In genomic region chr4:2487632-2488031, GRCh38 we compare ENCODE assay signal across 1 cellular context.
TF ChIP-seq lines count a peak whose summit lies in the region.

No MANE protein-coding gene starts in this region.

TF ChIP-seq in GM12878, 131 proteins besides CTCF, POLR2A, EP300 and RAD21 (continued from another document and continues in another):
- no peak for TF ChIP-seq HSF1 (IDR thresholded peaks at IDR 0.05; ENCODE audit: low read depth, low read length)
- TF ChIP-seq RELA (IDR thresholded peaks at IDR 0.05; ENCODE audit: borderline replicate concordance, partially characterized antibody), result peak; percentile 61
- TF ChIP-seq ZNF207 (IDR thresholded peaks at IDR 0.05; ENCODE audit: borderline replicate concordance), result no peak
- peak in 1 of 2 experiments; percentile 52; a peak in 1 of 4 replicates for TF ChIP-seq ETV6 (conservative IDR thresholded peaks at IDR 0.05 in 1 of 2, IDR thresholded peaks at IDR 0.05 in 1 of 2; ENCODE audit: borderline replicate concordance in 1 of 2, low read depth in 1 of 2)
- TF ChIP-seq CHD1 (IDR thresholded peaks at IDR 0.05; ENCODE audit: low read depth, low read length), result no peak
- no peak for TF ChIP-seq HDGF (IDR thresholded peaks at IDR 0.05)
- TF ChIP-seq BACH1 (IDR thresholded peaks at IDR 0.05; ENCODE audit: borderline replicate concordance), result peak; percentile 46; the same call in 1 of the 2 replicates
- TF ChIP-seq SP1 (IDR thresholded peaks at IDR 0.05; ENCODE audit: low read depth, low read length), result no peak
- TF ChIP-seq ELK1 (IDR thresholded peaks at IDR 0.05; ENCODE audit: low read depth, low read length), result no peak
- TF ChIP-seq ATF3 (IDR thresholded peaks at IDR 0.05; ENCODE audit: borderline replicate concordance, extremely low read depth, low read depth, low read length), result no peak
- TF ChIP-seq SMC3 (IDR thresholded peaks at IDR 0.05; ENCODE audit: borderline replicate concordance, low read length), result no peak; the same call in 1 of the 2 replicates
- no peak for TF ChIP-seq CEBPZ (IDR thresholded peaks at IDR 0.05; ENCODE audit: low read depth, low read length)
- no peak for TF ChIP-seq PAX8 (IDR thresholded peaks at IDR 0.05)
- no peak for TF ChIP-seq SIX5 (IDR thresholded peaks at IDR 0.05; ENCODE audit: low read depth, low read length, severe bottlenecking)
- TF ChIP-seq EZH2 (IDR thresholded peaks at IDR 0.05; ENCODE audit: borderline replicate concordance, control insufficient read depth, low read depth, low read length), result no peak
- TF ChIP-seq ZNF274 (IDR thresholded peaks at IDR 0.05; ENCODE audit: insufficient read depth, insufficient read length), result no peak
- TF ChIP-seq NR2F1 (conservative IDR thresholded peaks at IDR 0.05), result peak; percentile 53
- TF ChIP-seq ZNF622 (IDR thresholded peaks at IDR 0.05), result no peak
- TF ChIP-seq YY1 (IDR thresholded peaks at IDR 0.05; ENCODE audit: low read depth, low read length), result 0 out of 2 replicates have a peak, but pooled peaks have one; percentile 20
- no peak for TF ChIP-seq POU2F2 (IDR thresholded peaks at IDR 0.05; ENCODE audit: borderline replicate concordance, low read depth, low read length)
- no peak for TF ChIP-seq HDAC2 (IDR thresholded peaks at IDR 0.05)
- no peak for TF ChIP-seq MLLT1 (IDR thresholded peaks at IDR 0.05)
- TF ChIP-seq E2F4 (IDR thresholded peaks at IDR 0.05; ENCODE audit: low read depth, low read length), result no peak
- TF ChIP-seq ZNF384 (IDR thresholded peaks at IDR 0.05; ENCODE audit: borderline replicate concordance, low read depth, low read length), result no peak
- no peak for TF ChIP-seq WRNIP1 (IDR thresholded peaks at IDR 0.05; ENCODE audit: borderline replicate concordance, low read depth, low read length)
- TF ChIP-seq TBL1XR1 (IDR thresholded peaks at IDR 0.05; ENCODE audit: low read depth, low read length), result no peak
- no peak for TF ChIP-seq POLR2AphosphoS2 (IDR thresholded peaks at IDR 0.05; ENCODE audit: low read depth, low read length)
- TF ChIP-seq ASH2L (IDR thresholded peaks at IDR 0.05; ENCODE audit: borderline replicate concordance, low read depth), result no peak
- no peak for TF ChIP-seq SMAD1 (IDR thresholded peaks at IDR 0.05; ENCODE audit: low read depth, partially characterized antibody)
- TF ChIP-seq SRF (IDR thresholded peaks at IDR 0.05; ENCODE audit: low read depth in 2 of 2, low read length in 2 of 2), result no peak
- TF ChIP-seq ESRRA (IDR thresholded peaks at IDR 0.05; ENCODE audit: low read length), result no peak
- TF ChIP-seq ZZZ3 (IDR thresholded peaks at IDR 0.05; ENCODE audit: control insufficient read depth, insufficient read length, low read depth), result no peak
- no peak for TF ChIP-seq SREBF2 (IDR thresholded peaks at IDR 0.05; ENCODE audit: low read length)
- no peak for TF ChIP-seq TCF3 (IDR thresholded peaks at IDR 0.05; ENCODE audit: borderline replicate concordance, insufficient read depth, low read depth, low read length)
- TF ChIP-seq NR2C2 (IDR thresholded peaks at IDR 0.05; ENCODE audit: borderline replicate concordance, control insufficient read depth, insufficient read length, low read depth), result no peak
- TF ChIP-seq NFIC (IDR thresholded peaks at IDR 0.05; ENCODE audit: low read depth, low read length), result no peak
- TF ChIP-seq HDAC6 (IDR thresholded peaks at IDR 0.05; ENCODE audit: unreplicated experiment), result no peak
- TF ChIP-seq GABPA (IDR thresholded peaks at IDR 0.05; ENCODE audit: low read depth), result no peak
- no peak for TF ChIP-seq KDM1A (IDR thresholded peaks at IDR 0.05; ENCODE audit: borderline replicate concordance)
- no peak for TF ChIP-seq KLF5 (IDR thresholded peaks at IDR 0.05; ENCODE audit: partially characterized antibody)
- no peak for TF ChIP-seq RCOR1 (conservative IDR thresholded peaks at IDR 0.05; ENCODE audit: low read depth, low read length)
- TF ChIP-seq NFYA (IDR thresholded peaks at IDR 0.05; ENCODE audit: borderline replicate concordance, low read depth, low read length), result no peak
- no peak for TF ChIP-seq SUZ12 (IDR thresholded peaks at IDR 0.05; ENCODE audit: unreplicated experiment)
- peak; percentile 6 to 23; a peak in 1 of 4 replicates for TF ChIP-seq BHLHE40 (IDR thresholded peaks at IDR 0.05; ENCODE audit: borderline replicate concordance in 1 of 2, low read depth in 2 of 2, low read length in 1 of 2)
- TF ChIP-seq ZNF687 (IDR thresholded peaks at IDR 0.05), result peak; percentile 51; the same call in 1 of the 2 replicates
- no peak for TF ChIP-seq ZBTB11 (CRISPR knock-in tag; IDR thresholded peaks at IDR 0.05)
- TF ChIP-seq BRCA1 (IDR thresholded peaks at IDR 0.05; ENCODE audit: low read depth, low read length), result no peak
- no peak for TF ChIP-seq CBX5 (IDR thresholded peaks at IDR 0.05; ENCODE audit: low read depth)
- TF ChIP-seq SIN3A (IDR thresholded peaks at IDR 0.05; ENCODE audit: low read depth, low read length), result no peak
- peak; percentile 66 for TF ChIP-seq NBN (IDR thresholded peaks at IDR 0.05)
- no peak for TF ChIP-seq CBFB (IDR thresholded peaks at IDR 0.05; ENCODE audit: low read depth)
- no peak for TF ChIP-seq NFXL1 (IDR thresholded peaks at IDR 0.05; ENCODE audit: borderline replicate concordance)
